In genomic region chr2:30312916-30313315, GRCh38 we compare ENCODE assay signal across 21 cellular contexts.
DNase-seq lines count a peak whose midpoint lies in the region; ATAC-seq and TF ChIP-seq lines count a peak whose summit lies in the region.
"Had no signal": no experiment of that assay in that cellular context is flagged by ENCODE, and none has a peak within 500 bp of the region (broad histone marks: within the 10 kb centered on the region; RNA-seq: fewer than 3 reads in every experiment).

No MANE protein-coding gene starts in this region.

- H3K27ac Mint-ChIP-seq in activated T-cell treated with anti-CD3 and anti-CD28 coated beads, Interleukin-2, amount 50 U/mL, for 24 hours, result peak overlapping the region; percentile 41
- peak overlapping the region; percentile 20 for H3K27ac Mint-ChIP-seq in CD4-positive, alpha-beta T cell
- peak overlapping the region; percentile 56 for H3K27ac Mint-ChIP-seq in activated T-helper 17 cell treated with anti-CD3 and anti-CD28 coated beads, Interleukin-2, amount 50 U/mL, for 72 hours
- peak overlapping the region in 4 of 6 donors; percentile 39 to 74 (median 64) for H3K27ac Mint-ChIP-seq in naive B cell

- CTCF ChIA-PET in CD4-positive, alpha-beta T cell (lab: Charles Lee), result interaction anchor here (1.3 kb wide), 1 partner anchor 10 kb away, joined by 3 read pairs; no protein-coding TSS in a partner anchor

- H3K27me3 Mint-ChIP-seq in activated T-cell treated with anti-CD3 and anti-CD28 coated beads, Interleukin-2, amount 50 U/mL, for 24 hours, result no peaks in the 10 kb centered on the region
- no peaks in the 10 kb centered on the region for H3K27me3 Mint-ChIP-seq in CD4-positive, alpha-beta T cell
- H3K27me3 Mint-ChIP-seq in activated T-helper 17 cell treated with anti-CD3 and anti-CD28 coated beads, Interleukin-2, amount 50 U/mL, for 72 hours, result no peaks in the 10 kb centered on the region
- no peaks in the 10 kb centered on the region for H3K27me3 Mint-ChIP-seq in naive B cell

- peaks cover 4% of the 10 kb centered on the region for H3K9me3 Mint-ChIP-seq in activated T-cell treated with anti-CD3 and anti-CD28 coated beads, Interleukin-2, amount 50 U/mL, for 24 hours
- H3K9me3 Mint-ChIP-seq in CD4-positive, alpha-beta T cell, result no peaks in the 10 kb centered on the region
- no peaks in the 10 kb centered on the region for H3K9me3 Mint-ChIP-seq in activated T-helper 17 cell treated with anti-CD3 and anti-CD28 coated beads, Interleukin-2, amount 50 U/mL, for 72 hours
- peaks cover 1 to 12% (median 7%) of the 10 kb centered on the region in 7 donors for H3K9me3 Mint-ChIP-seq in naive B cell

- POLR2A ChIA-PET in CD4-positive, alpha-beta T cell (lab: Charles Lee), result interaction anchor here (1.1 kb wide), 2 partner anchors 47 to 166 kb away, joined by 3 to 4 read pairs; partner anchors contain the start of gene YPEL5

- ATAC-seq in CD4-positive, alpha-beta T cell (ENCODE audit: poor library complexity), result no peak
- peak; percentile 26 for ATAC-seq in activated T-helper 17 cell treated with anti-CD3 and anti-CD28 coated beads, Interleukin-2, amount 50 U/mL, for 72 hours (replicated peaks)
- ATAC-seq in naive B cell (ENCODE audit: low read depth in 2 of 2) (no peak), GM21723 (IDR thresholded peaks at IDR 0.05; ENCODE audit: unreplicated experiment) (no peak)
- ATAC-seq: Right ventricle myocardium inferior had no signal

- H3K27me3 ChIP-seq in CD4-positive, alpha-beta T cell (ENCODE audit: control insufficient read depth, insufficient read depth, low read length), result no peaks in the 10 kb centered on the region
- H3K27me3 ChIP-seq: SJSA1 had no signal

- H3K27ac ChIP-seq in CD4-positive, alpha-beta T cell (ENCODE audit: low read depth, low read length), result no peak overlapping the region
- H3K27ac ChIP-seq: C4-2B, KMS-11, SJSA1 had no signal

- H3K4me3 Mint-ChIP-seq in activated T-cell treated with anti-CD3 and anti-CD28 coated beads, Interleukin-2, amount 50 U/mL, for 24 hours, result no peak overlapping the region
- no peak overlapping the region for H3K4me3 Mint-ChIP-seq in CD4-positive, alpha-beta T cell
- H3K4me3 Mint-ChIP-seq in activated T-helper 17 cell treated with anti-CD3 and anti-CD28 coated beads, Interleukin-2, amount 50 U/mL, for 72 hours, result no peak overlapping the region
- H3K4me3 Mint-ChIP-seq in naive B cell, result no peak overlapping the region

- DNase-seq in activated T-cell treated with anti-CD3 and anti-CD28 coated beads, Interleukin-2, amount 50 U/mL, for 24 hours, result no peak
- DNase-seq in activated T-cell treated with anti-CD3 and anti-CD28 coated beads, Interleukin-2, amount 50 U/mL, for 1 hour, result no peak
- no peak for DNase-seq in CD4-positive, alpha-beta T cell
- DNase-seq in naive B cell (no peak), SW 1271 (lab: John Stamatoyannopoulos, UW) (no peak), NCI-H2081 (lab: John Stamatoyannopoulos, UW) (no peak)
- DNase-seq: AML-193, COR-L47, DMS 273 treated with DMSO at 0.1 percent for 48 hours, DMS79 treated with DMSO at 0.1 percent for 48 hours, IMR-90, NCI-H1694, NCI-H2081 treated with DMSO at 0.1 percent for 48 hours, NCI-H2171 treated with DMSO at 0.1 percent for 48 hours, NCI-H524 treated with DMSO at 0.1 percent for 48 hours had no signal

- H3K36me3 Mint-ChIP-seq in activated T-cell treated with anti-CD3 and anti-CD28 coated beads, Interleukin-2, amount 50 U/mL, for 24 hours (ENCODE audit: low read depth), result no peaks in the 10 kb centered on the region
- H3K36me3 Mint-ChIP-seq in CD4-positive, alpha-beta T cell (ENCODE audit: low read depth), result no peaks in the 10 kb centered on the region
- H3K36me3 Mint-ChIP-seq in activated T-helper 17 cell treated with anti-CD3 and anti-CD28 coated beads, Interleukin-2, amount 50 U/mL, for 72 hours (ENCODE audit: low read depth), result no peaks in the 10 kb centered on the region
- peaks cover 0 to 11% of the 10 kb centered on the region in 2 donors for H3K36me3 Mint-ChIP-seq in naive B cell

- intact Hi-C loops in CD4-positive, alpha-beta T cell (cut with DNase I, micrococcal nuclease), result no loop called here

- peaks cover 8% of the 10 kb centered on the region for H3K9me3 ChIP-seq in CD4-positive, alpha-beta T cell (ENCODE audit: control insufficient read depth, low read length)
- H3K9me3 ChIP-seq: SJSA1 had no signal

- peaks cover 56% of the 10 kb centered on the region for H3K4me1 Mint-ChIP-seq in activated T-cell treated with anti-CD3 and anti-CD28 coated beads, Interleukin-2, amount 50 U/mL, for 24 hours (ENCODE audit: low read depth)
- peaks cover 55% of the 10 kb centered on the region for H3K4me1 Mint-ChIP-seq in CD4-positive, alpha-beta T cell (ENCODE audit: low read depth)
- H3K4me1 Mint-ChIP-seq in activated T-helper 17 cell treated with anti-CD3 and anti-CD28 coated beads, Interleukin-2, amount 50 U/mL, for 72 hours, result peaks cover 25% of the 10 kb centered on the region
- peaks cover 39 to 68% (median 51%) of the 10 kb centered on the region in 3 donors for H3K4me1 Mint-ChIP-seq in naive B cell

- no peak for TF ChIP-seq CTCF in CD4-positive, alpha-beta T cell (IDR thresholded peaks at IDR 0.05)
